In the genomic region with DNA sequence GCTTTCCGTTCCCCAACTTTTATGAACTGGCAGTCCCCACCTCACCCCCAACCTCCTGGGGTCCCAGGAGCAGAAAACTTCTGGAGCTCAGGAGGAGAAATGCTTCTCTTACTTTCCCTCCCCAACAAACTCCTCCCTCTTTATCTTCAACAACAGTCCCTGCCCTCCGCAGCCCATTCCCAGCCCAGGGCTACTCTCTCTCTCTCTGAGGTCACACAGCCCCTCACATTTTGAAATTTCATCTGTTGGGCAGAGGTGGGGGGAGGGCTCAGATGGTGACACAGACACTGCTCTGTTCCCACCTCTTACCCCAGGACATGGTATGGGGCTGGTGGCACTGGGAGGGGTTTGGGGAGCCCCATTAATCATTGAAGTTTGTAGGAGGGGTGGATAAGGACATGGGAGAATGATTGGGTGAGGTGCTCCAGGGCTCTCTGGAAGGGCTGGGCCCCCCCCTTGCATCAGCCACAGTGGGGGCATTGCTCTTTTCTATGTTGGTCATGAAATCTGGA, we compare ENCODE assay signal across 15 cellular contexts. TPM values are rescaled to one million over a fixed set of nuclear protein-coding genes. Genes with fewer than 3 reads are reported as not detected.
DNase-seq lines count a peak whose midpoint lies in the region; ATAC-seq, FAIRE-seq and TF ChIP-seq lines count a peak whose summit lies in the region.
"Had no signal": no experiment of that assay in that cellular context is flagged by ENCODE, and none has a peak within 500 bp of the region (broad histone marks: within the 10 kb centered on the region; RNA-seq: fewer than 3 reads in every experiment).

No MANE protein-coding gene starts in this region.

- H3K4me1 ChIP-seq in GM12878 (ENCODE audit: control insufficient read depth, insufficient read depth, low read length), result peaks cover 23% of the 10 kb centered on the region

- peaks cover 77% of the 10 kb centered on the region for H3K4me1 Mint-ChIP-seq in activated naive CD4-positive, alpha-beta T cell treated with anti-CD3 and anti-CD28 coated beads for 36 hours (ENCODE audit: low read depth)
- H3K4me1 Mint-ChIP-seq in T-cell, result peaks cover 82 to 83% (median 83%) of the 10 kb centered on the region in 3 donors
- peaks cover 61 to 94% of the 10 kb centered on the region in 2 donors for H3K4me1 Mint-ChIP-seq in stimulated activated naive B cell treated with anti-CD40 and anti-IgM and Interleukin-4, amounts not matched to agents 10 μg/mL and 1 μg/mL and 100 μg/mL, for 72 hours

- TF ChIP-seq POLR2A in GM12878 (IDR thresholded peaks at IDR 0.05; ENCODE audit: low read depth, low read length), result no peak

- CTCF ChIA-PET in activated naive CD4-positive, alpha-beta T cell treated with anti-CD3 and anti-CD28 coated beads for 36 hours (lab: Charles Lee), result interaction anchor here (0.6 to 2.6 kb wide), 3 partner anchors 13 to 138 kb away, joined by 3 to 9 read pairs (median 4); no protein-coding TSS in a partner anchor
- CTCF ChIA-PET in T-cell (lab: Charles Lee), result interaction anchor here in 1 of 2 donors (0.7 to 1.1 kb wide), 2 partner anchors 14 to 24 kb away, joined by 3 to 6 read pairs; no protein-coding TSS in a partner anchor
- CTCF ChIA-PET in GM12878 (lab: Yijun Ruan, JAX), result interaction anchor here (1.0 to 12.0 kb wide), 3 partner anchors 29 to 69 kb away, joined by 4 to 203 read pairs (median 29); partner anchors contain the start of gene TMEM201

- no peaks in the 10 kb centered on the region for H3K9me3 Mint-ChIP-seq in activated naive CD4-positive, alpha-beta T cell treated with anti-CD3 and anti-CD28 coated beads for 36 hours
- H3K9me3 Mint-ChIP-seq in T-cell, result no peaks in the 10 kb centered on the region
- no peaks in the 10 kb centered on the region for H3K9me3 Mint-ChIP-seq in stimulated activated naive B cell treated with anti-CD40 and anti-IgM and Interleukin-4, amounts not matched to agents 10 μg/mL and 1 μg/mL and 100 μg/mL, for 72 hours

- H3K4me3 Mint-ChIP-seq in activated naive CD4-positive, alpha-beta T cell treated with anti-CD3 and anti-CD28 coated beads for 36 hours, result peak overlapping the region; percentile 26
- peak overlapping the region; percentile 25 to 100 (median 51) for H3K4me3 Mint-ChIP-seq in T-cell
- H3K4me3 Mint-ChIP-seq in stimulated activated naive B cell treated with anti-CD40 and anti-IgM and Interleukin-4, amounts not matched to agents 10 μg/mL and 1 μg/mL and 100 μg/mL, for 72 hours, result peak overlapping the region; percentile 83 to 97

- no peaks in the 10 kb centered on the region for H3K27me3 Mint-ChIP-seq in activated naive CD4-positive, alpha-beta T cell treated with anti-CD3 and anti-CD28 coated beads for 36 hours (ENCODE audit: low read depth)
- no peaks in the 10 kb centered on the region for H3K27me3 Mint-ChIP-seq in T-cell
- H3K27me3 Mint-ChIP-seq in stimulated activated naive B cell treated with anti-CD40 and anti-IgM and Interleukin-4, amounts not matched to agents 10 μg/mL and 1 μg/mL and 100 μg/mL, for 72 hours, result no peaks in the 10 kb centered on the region

- peaks cover 92% of the 10 kb centered on the region for H3K79me2 ChIP-seq in GM12878 (ENCODE audit: control insufficient read depth, insufficient read depth, low read length)

- no peak for ATAC-seq in T-cell (replicated peaks in 1 of 4)
- ATAC-seq in GM12878, result peak; percentile 7
- no peak for ATAC-seq in stimulated activated naive B cell treated with anti-CD40 and anti-IgM and Interleukin-4, amounts not matched to agents 10 μg/mL and 1 μg/mL and 100 μg/mL, for 72 hours (replicated peaks)

- 11% methylated on average over 2 of the region's 2 CpGs for WGBS in GM12878 (ENCODE audit: insufficient coverage, insufficient replicate concordance, low lambda C conversion rate, missing lambda C conversion rate)

- intact Hi-C loops in activated naive CD4-positive, alpha-beta T cell treated with anti-CD3 and anti-CD28 coated beads for 36 hours (cut with micrococcal nuclease), result loop anchor here (2.0 to 10.0 kb wide), 2 partner anchors 167 to 783 kb away; partner anchors contain the start of gene ENO1
- intact Hi-C loops in GM12878 (cut with micrococcal nuclease; ENCODE audit: unreplicated experiment), result no loop called here
- intact Hi-C loops in posterior vena cava (cut with DNase I), result no loop called here

- H3K27ac ChIP-seq in GM12878 (ENCODE audit: control insufficient read depth, insufficient read depth), result peak overlapping the region; percentile 89

- no peaks in the 10 kb centered on the region for H4K20me1 ChIP-seq in GM12878 (ENCODE audit: control insufficient read depth, insufficient read depth)

- no peak for TF ChIP-seq RAD21 in GM12878 (IDR thresholded peaks at IDR 0.05; ENCODE audit: insufficient read depth, low read depth, low read length)

- no peak overlapping the region for H2AFZ ChIP-seq in GM12878 (ENCODE audit: control insufficient read depth, low read depth, low read length)

- H3K36me3 Mint-ChIP-seq in activated naive CD4-positive, alpha-beta T cell treated with anti-CD3 and anti-CD28 coated beads for 36 hours (ENCODE audit: low read depth), result peaks cover 26% of the 10 kb centered on the region
- H3K36me3 Mint-ChIP-seq in T-cell, result peaks cover 14% of the 10 kb centered on the region
- peaks cover 40 to 59% of the 10 kb centered on the region in 2 donors for H3K36me3 Mint-ChIP-seq in stimulated activated naive B cell treated with anti-CD40 and anti-IgM and Interleukin-4, amounts not matched to agents 10 μg/mL and 1 μg/mL and 100 μg/mL, for 72 hours

- RAD21 ChIA-PET in GM12878 (lab: Charles Lee; ENCODE audit: unreplicated experiment), result interaction anchor here (0.6 to 10.4 kb wide), 4 partner anchors 29 to 776 kb away, joined by 3 to 336 read pairs (median 4); no protein-coding TSS in a partner anchor

- in situ Hi-C loops in GM12878 (cut with MboI), result no loop called here

- no peak for TF ChIP-seq CTCF in GM12878 (IDR thresholded peaks at IDR 0.05 in 2 of 3, conservative IDR thresholded peaks at IDR 0.05 in 1 of 3; ENCODE audit: control insufficient read depth in 2 of 3, extremely low read depth in 1 of 3, insufficient read depth in 1 of 3, low read depth in 3 of 3, low read length in 3 of 3)

- no peaks in the 10 kb centered on the region for H3K9me3 ChIP-seq in GM12878 (replicated peaks; ENCODE audit: control insufficient read depth, insufficient read depth, low read length)

- H3K4me2 ChIP-seq in GM12878 (ENCODE audit: control insufficient read depth, insufficient read depth), result peak overlapping the region; percentile 65

- peak; percentile 54 for DNase-seq in activated naive CD4-positive, alpha-beta T cell treated with anti-CD3 and anti-CD28 coated beads for 36 hours
- DNase-seq in activated naive CD4-positive, alpha-beta T cell (lab: John Stamatoyannopoulos, UW), result no peak
- DNase-seq in T-cell (no peak), GM12878 (ENCODE audit: low read depth, low spot score) (no peak), NCI-H2107 treated with DMSO at 0.1 percent for 48 hours (lab: John Stamatoyannopoulos, UW; ENCODE audit: unreplicated experiment) (no peak), pons (ENCODE audit: low spot score) (no peak), posterior vena cava (ENCODE audit: low spot score) (no peak)
- no peak for DNase-seq in stimulated activated naive B cell treated with anti-CD40 and anti-IgM and Interleukin-4, amounts not matched to agents 10 μg/mL and 1 μg/mL and 100 μg/mL, for 72 hours
- DNase-seq: activated gamma-delta T cell, caudate nucleus, DND-41, glutamatergic neuron, NCI-H187, NCI-H748 treated with DMSO at 0.1 percent for 48 hours had no signal

- no peak for TF ChIP-seq EP300 in GM12878 (IDR thresholded peaks at IDR 0.05; ENCODE audit: borderline replicate concordance in 1 of 2, control insufficient read depth in 1 of 2, low read depth in 2 of 2, low read length in 2 of 2)

- POLR2A ChIA-PET in T-cell (lab: Charles Lee), result interaction anchor here (0.5 to 0.6 kb wide), 2 partner anchors 28 to 432 kb away, joined by 4 to 6 read pairs; no protein-coding TSS in a partner anchor
- POLR2A ChIA-PET in GM12878 (lab: Charles Lee), result interaction anchor here (0.6 to 11.0 kb wide), 10 partner anchors 10 to 1080 kb away, joined by 3 to 284 read pairs (median 4); no protein-coding TSS in a partner anchor

- peaks cover 4 to 14% of the 10 kb centered on the region in 2 experiments; a peak in 3 of 4 replicates for H3K36me3 ChIP-seq in GM12878 (ENCODE audit: control insufficient read depth in 2 of 2, insufficient read depth in 2 of 2, low read length in 1 of 2)

- no peaks in the 10 kb centered on the region for H3K27me3 ChIP-seq in GM12878 (replicated peaks in 1 of 2; ENCODE audit: control insufficient read depth in 2 of 2, insufficient read depth in 2 of 2, low read length in 1 of 2)

- H3K9ac ChIP-seq in GM12878 (ENCODE audit: control insufficient read depth, insufficient read depth, low read length), result peak overlapping the region; percentile 45

- no TSS peak for BruUV-seq in GM12878 (replicated peaks; lab: Mats Ljungman, UMichigan)

- no peak for FAIRE-seq in GM12878 (lab: Jason Lieb, UNC)
- FAIRE-seq: keratinocyte had no signal

- peak overlapping the region; percentile 100 for H3K27ac Mint-ChIP-seq in activated naive CD4-positive, alpha-beta T cell treated with anti-CD3 and anti-CD28 coated beads for 36 hours
- H3K27ac Mint-ChIP-seq in T-cell, result peak overlapping the region; percentile 92 to 98
- peak overlapping the region; percentile 95 for H3K27ac Mint-ChIP-seq in stimulated activated naive B cell treated with anti-CD40 and anti-IgM and Interleukin-4, amounts not matched to agents 10 μg/mL and 1 μg/mL and 100 μg/mL, for 72 hours

- SMC1A ChIA-PET in GM12878 (lab: Charles Lee; ENCODE audit: uncharacterized antibody, unreplicated experiment), result interaction anchor here (1.1 to 9.9 kb wide), 4 partner anchors 9 to 30 kb away, joined by 3 to 215 read pairs (median 30); no protein-coding TSS in a partner anchor

- peak overlapping the region; percentile 86 for H3K4me3 ChIP-seq in GM12878

RNA-seq across cellular contexts. Expression of gene PIK3CD, which starts 6.0 kb away (rescaled TPM):
- 100 to 1,000 TPM in 1 of 2 experiments, 10 to 100 TPM in 1; 96.6 to 101 TPM for total RNA-seq in activated naive CD4-positive, alpha-beta T cell treated with anti-CD3 and anti-CD28 coated beads for 36 hours
- total RNA-seq in T-cell, result 100 to 1,000 TPM; 246 to 313 (median 280) TPM
- 277 and 361 TPM in 2 replicates for total RNA-seq in GM12878 (2013; cell fraction: nucleolus; rRNA removed)
- total RNA-seq in GM12878 (2014; rRNA removed), result 51.6 and 57.4 TPM in 2 replicates
- 24.2 and 25.5 TPM in 2 replicates for total RNA-seq in GM12878 (2014; rRNA removed; fragmentation: Illumina TruSeq; extraction: Trizol)
- 101 and 102 TPM in 2 replicates for total RNA-seq in GM12878 (2021)
- polyA plus RNA-seq in GM12878 (2011; ENCODE audit: low read depth), result 22.2 TPM
- polyA plus RNA-seq in GM12878 (2011; rRNA removed), result 21.4 and 52.8 TPM in 2 replicates
- polyA plus RNA-seq in GM12878 (2011; cell fraction: cytosol; rRNA removed), result 67.2 and 70.2 TPM in 2 replicates
- 243 and 311 TPM in 2 replicates for polyA plus RNA-seq in GM12878 (2011; cell fraction: nucleus; rRNA removed)
- 43.5 and 56.6 TPM in 2 replicates for polyA plus RNA-seq in GM12878 (2012)
- polyA plus RNA-seq in GM12878 (2014; fragmentation: Illumina TruSeq; extraction: Trizol), result 22.0 and 39.5 TPM in 2 replicates
- 10 to 100 TPM in 1 of 2 experiments, 1 to 10 TPM in 1; 7.0 to 12.7 TPM for polyA plus RNA-seq in GM12878 (2014; fragmentation: Nextera tagmentation; extraction: Ambion mirVana)
- 64.2 and 76.9 TPM in 2 replicates for polyA plus RNA-seq in GM12878 (2014; rRNA removed)
- 10 to 100 TPM; 49.4 to 53.4 TPM for polyA plus RNA-seq in GM12878 (2016; fragmentation: Nextera tagmentation; extraction: Ambion mirVana)
- 92.2 and 120 TPM in 2 replicates for polyA minus RNA-seq in GM12878 (2011; rRNA and poly(A)+ RNA removed)
- 38.1 and 38.6 TPM in 2 replicates for polyA minus RNA-seq in GM12878 (2011; cell fraction: cytosol; rRNA and poly(A)+ RNA removed)
- 155 and 175 TPM in 2 replicates for polyA minus RNA-seq in GM12878 (2011; cell fraction: nucleus; rRNA and poly(A)+ RNA removed)
- 1 to 10 TPM; 7.9 to 9.2 TPM for total RNA-seq in posterior vena cava

Comparison
In these comparisons a context has a peak if more than half of its experiments do, and no peak if none do; other contexts are left out.
1. H3K4me3 Mint-ChIP-seq: peak in every context shown above with its lines; median percentile 90 in stimulated activated naive B cell treated with anti-CD40 and anti-IgM and Interleukin-4, amounts not matched to agents 10 μg/mL and 1 μg/mL and 100 μg/mL, for 72 hours; 51 in T-cell; 26 in activated naive CD4-positive, alpha-beta T cell treated with anti-CD3 and anti-CD28 coated beads for 36 hours.